ENCODE assay signal across 1 cellular context in genomic region chr3:100411091-100411982, GRCh38.
TF ChIP-seq lines count a peak whose summit lies in the region.

No MANE protein-coding gene starts in this region.

TF ChIP-seq in HepG2, 621 proteins besides CTCF, POLR2A, EP300 and RAD21 (continued from another document and continues in another):
- TF ChIP-seq, protein P1, sequence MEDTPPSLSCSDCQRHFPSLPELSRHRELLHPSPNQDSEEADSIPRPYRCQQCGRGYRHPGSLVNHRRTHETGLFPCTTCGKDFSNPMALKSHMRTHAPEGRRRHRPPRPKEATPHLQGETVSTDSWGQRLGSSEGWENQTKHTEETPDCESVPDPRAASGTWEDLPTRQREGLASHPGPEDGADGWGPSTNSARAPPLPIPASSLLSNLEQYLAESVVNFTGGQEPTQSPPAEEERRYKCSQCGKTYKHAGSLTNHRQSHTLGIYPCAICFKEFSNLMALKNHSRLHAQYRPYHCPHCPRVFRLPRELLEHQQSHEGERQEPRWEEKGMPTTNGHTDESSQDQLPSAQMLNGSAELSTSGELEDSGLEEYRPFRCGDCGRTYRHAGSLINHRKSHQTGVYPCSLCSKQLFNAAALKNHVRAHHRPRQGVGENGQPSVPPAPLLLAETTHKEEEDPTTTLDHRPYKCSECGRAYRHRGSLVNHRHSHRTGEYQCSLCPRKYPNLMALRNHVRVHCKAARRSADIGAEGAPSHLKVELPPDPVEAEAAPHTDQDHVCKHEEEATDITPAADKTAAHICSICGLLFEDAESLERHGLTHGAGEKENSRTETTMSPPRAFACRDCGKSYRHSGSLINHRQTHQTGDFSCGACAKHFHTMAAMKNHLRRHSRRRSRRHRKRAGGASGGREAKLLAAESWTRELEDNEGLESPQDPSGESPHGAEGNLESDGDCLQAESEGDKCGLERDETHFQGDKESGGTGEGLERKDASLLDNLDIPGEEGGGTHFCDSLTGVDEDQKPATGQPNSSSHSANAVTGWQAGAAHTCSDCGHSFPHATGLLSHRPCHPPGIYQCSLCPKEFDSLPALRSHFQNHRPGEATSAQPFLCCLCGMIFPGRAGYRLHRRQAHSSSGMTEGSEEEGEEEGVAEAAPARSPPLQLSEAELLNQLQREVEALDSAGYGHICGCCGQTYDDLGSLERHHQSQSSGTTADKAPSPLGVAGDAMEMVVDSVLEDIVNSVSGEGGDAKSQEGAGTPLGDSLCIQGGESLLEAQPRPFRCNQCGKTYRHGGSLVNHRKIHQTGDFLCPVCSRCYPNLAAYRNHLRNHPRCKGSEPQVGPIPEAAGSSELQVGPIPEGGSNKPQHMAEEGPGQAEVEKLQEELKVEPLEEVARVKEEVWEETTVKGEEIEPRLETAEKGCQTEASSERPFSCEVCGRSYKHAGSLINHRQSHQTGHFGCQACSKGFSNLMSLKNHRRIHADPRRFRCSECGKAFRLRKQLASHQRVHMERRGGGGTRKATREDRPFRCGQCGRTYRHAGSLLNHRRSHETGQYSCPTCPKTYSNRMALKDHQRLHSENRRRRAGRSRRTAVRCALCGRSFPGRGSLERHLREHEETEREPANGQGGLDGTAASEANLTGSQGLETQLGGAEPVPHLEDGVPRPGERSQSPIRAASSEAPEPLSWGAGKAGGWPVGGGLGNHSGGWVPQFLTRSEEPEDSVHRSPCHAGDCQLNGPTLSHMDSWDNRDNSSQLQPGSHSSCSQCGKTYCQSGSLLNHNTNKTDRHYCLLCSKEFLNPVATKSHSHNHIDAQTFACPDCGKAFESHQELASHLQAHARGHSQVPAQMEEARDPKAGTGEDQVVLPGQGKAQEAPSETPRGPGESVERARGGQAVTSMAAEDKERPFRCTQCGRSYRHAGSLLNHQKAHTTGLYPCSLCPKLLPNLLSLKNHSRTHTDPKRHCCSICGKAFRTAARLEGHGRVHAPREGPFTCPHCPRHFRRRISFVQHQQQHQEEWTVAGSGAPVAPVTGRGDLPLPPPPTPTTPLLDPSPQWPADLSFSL (CRISPR knock-in tag; IDR thresholded peaks at IDR 0.05), result no peak
- TF ChIP-seq SIX4 (CRISPR knock-in tag; IDR thresholded peaks at IDR 0.05) (no peak), TAF1 (CRISPR knock-in tag; IDR thresholded peaks at IDR 0.05) (no peak), ZNF761 (CRISPR knock-in tag; conservative IDR thresholded peaks at IDR 0.05) (no peak), ZKSCAN8 (CRISPR knock-in tag; IDR thresholded peaks at IDR 0.05; ENCODE audit: borderline replicate concordance) (0 out of 2 replicates have a peak, but pooled peaks have one; percentile 24), ZZZ3 (CRISPR knock-in tag; IDR thresholded peaks at IDR 0.05; ENCODE audit: borderline replicate concordance) (no peak), NKX3-1 (CRISPR knock-in tag; IDR thresholded peaks at IDR 0.05) (no peak), CHD4 (IDR thresholded peaks at IDR 0.05; ENCODE audit: borderline replicate concordance, low read length) (0 out of 2 replicates have a peak, but pooled peaks have one; percentile 34), MAFK (conservative IDR thresholded peaks at IDR 0.05 in 1 of 2, IDR thresholded peaks at IDR 0.05 in 1 of 2; ENCODE audit: low read length in 2 of 2) (no peak), RELA (CRISPR knock-in tag; IDR thresholded peaks at IDR 0.05) (no peak), ZNF546 (CRISPR knock-in tag; conservative IDR thresholded peaks at IDR 0.05) (no peak), STAG1 (CRISPR knock-in tag; IDR thresholded peaks at IDR 0.05) (no peak), ARID5B (CRISPR knock-in tag; IDR thresholded peaks at IDR 0.05) (peak; percentile 68), ZNF337 (CRISPR knock-in tag; IDR thresholded peaks at IDR 0.05; ENCODE audit: borderline replicate concordance, low read depth) (no peak), CERS6 (CRISPR knock-in tag; IDR thresholded peaks at IDR 0.05) (no peak), FOXP1 (IDR thresholded peaks at IDR 0.05) (no peak), FOXP1 (CRISPR knock-in tag; IDR thresholded peaks at IDR 0.05) (peak; percentile 88), TRIM24 (CRISPR knock-in tag; IDR thresholded peaks at IDR 0.05) (0 out of 2 replicates have a peak, but pooled peaks have one; percentile 37), RBM39 (IDR thresholded peaks at IDR 0.05; ENCODE audit: low read depth, low read length, poor library complexity, severe bottlenecking) (no peak), HOXA5 (CRISPR knock-in tag; IDR thresholded peaks at IDR 0.05) (no peak), LCORL (IDR thresholded peaks at IDR 0.05) (no peak), LCORL (CRISPR knock-in tag; IDR thresholded peaks at IDR 0.05) (no peak), MTERF4 (CRISPR knock-in tag; IDR thresholded peaks at IDR 0.05) (no peak), HOXA3 (CRISPR knock-in tag; IDR thresholded peaks at IDR 0.05) (no peak), ZNF296 (CRISPR knock-in tag; conservative IDR thresholded peaks at IDR 0.05) (no peak), ATRX (CRISPR knock-in tag; IDR thresholded peaks at IDR 0.05; ENCODE audit: borderline replicate concordance) (no peak), FOXA3 (CRISPR knock-in tag; IDR thresholded peaks at IDR 0.05) (peak; percentile 31; the same call in 1 of the 2 replicates), BHLHE40 (IDR thresholded peaks at IDR 0.05; ENCODE audit: low read length) (0 out of 2 replicates have a peak, but pooled peaks have one; percentile 26), KLF6 (CRISPR knock-in tag; IDR thresholded peaks at IDR 0.05) (no peak), ZBTB21 (CRISPR knock-in tag; IDR thresholded peaks at IDR 0.05) (no peak), SCMH1 (CRISPR knock-in tag; IDR thresholded peaks at IDR 0.05; ENCODE audit: borderline replicate concordance) (no peak), GATAD1 (CRISPR knock-in tag; IDR thresholded peaks at IDR 0.05) (no peak), MLLT10 (CRISPR knock-in tag; IDR thresholded peaks at IDR 0.05) (no peak), DPF2 (CRISPR knock-in tag; IDR thresholded peaks at IDR 0.05; ENCODE audit: borderline replicate concordance, low read depth) (no peak), ZXDC (CRISPR knock-in tag; IDR thresholded peaks at IDR 0.05) (no peak), GATA4 (IDR thresholded peaks at IDR 0.05; ENCODE audit: borderline replicate concordance, low read depth) (no peak), FOXP4 (CRISPR knock-in tag; IDR thresholded peaks at IDR 0.05) (peak; percentile 78), TARDBP (CRISPR knock-in tag; IDR thresholded peaks at IDR 0.05) (0 out of 2 replicates have a peak, but pooled peaks have one; percentile 40), ZBTB14 (CRISPR knock-in tag; IDR thresholded peaks at IDR 0.05) (no peak)
- TF ChIP-seq, protein P2, sequence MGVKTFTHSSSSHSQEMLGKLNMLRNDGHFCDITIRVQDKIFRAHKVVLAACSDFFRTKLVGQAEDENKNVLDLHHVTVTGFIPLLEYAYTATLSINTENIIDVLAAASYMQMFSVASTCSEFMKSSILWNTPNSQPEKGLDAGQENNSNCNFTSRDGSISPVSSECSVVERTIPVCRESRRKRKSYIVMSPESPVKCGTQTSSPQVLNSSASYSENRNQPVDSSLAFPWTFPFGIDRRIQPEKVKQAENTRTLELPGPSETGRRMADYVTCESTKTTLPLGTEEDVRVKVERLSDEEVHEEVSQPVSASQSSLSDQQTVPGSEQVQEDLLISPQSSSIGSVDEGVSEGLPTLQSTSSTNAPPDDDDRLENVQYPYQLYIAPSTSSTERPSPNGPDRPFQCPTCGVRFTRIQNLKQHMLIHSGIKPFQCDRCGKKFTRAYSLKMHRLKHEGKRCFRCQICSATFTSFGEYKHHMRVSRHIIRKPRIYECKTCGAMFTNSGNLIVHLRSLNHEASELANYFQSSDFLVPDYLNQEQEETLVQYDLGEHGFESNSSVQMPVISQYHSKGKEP (CRISPR knock-in tag; IDR thresholded peaks at IDR 0.05), result no peak
- TF ChIP-seq, protein P3, sequence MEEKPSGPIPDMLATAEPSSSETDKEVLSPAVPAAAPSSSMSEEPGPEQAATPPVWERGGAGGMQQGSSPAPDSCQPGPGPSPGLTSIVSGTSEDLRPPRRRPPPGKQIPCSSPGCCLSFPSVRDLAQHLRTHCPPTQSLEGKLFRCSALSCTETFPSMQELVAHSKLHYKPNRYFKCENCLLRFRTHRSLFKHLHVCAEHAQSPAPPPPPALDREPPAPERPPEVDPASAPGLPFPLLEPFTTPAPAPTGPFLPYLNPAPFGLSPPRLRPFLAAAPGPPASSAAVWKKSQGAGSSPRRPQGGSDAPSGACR (CRISPR knock-in tag; IDR thresholded peaks at IDR 0.05), result no peak
- TF ChIP-seq, protein P4, sequence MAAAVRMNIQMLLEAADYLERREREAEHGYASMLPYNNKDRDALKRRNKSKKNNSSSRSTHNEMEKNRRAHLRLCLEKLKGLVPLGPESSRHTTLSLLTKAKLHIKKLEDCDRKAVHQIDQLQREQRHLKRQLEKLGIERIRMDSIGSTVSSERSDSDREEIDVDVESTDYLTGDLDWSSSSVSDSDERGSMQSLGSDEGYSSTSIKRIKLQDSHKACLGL (CRISPR knock-in tag; IDR thresholded peaks at IDR 0.05), result no peak
